In the genomic region with DNA sequence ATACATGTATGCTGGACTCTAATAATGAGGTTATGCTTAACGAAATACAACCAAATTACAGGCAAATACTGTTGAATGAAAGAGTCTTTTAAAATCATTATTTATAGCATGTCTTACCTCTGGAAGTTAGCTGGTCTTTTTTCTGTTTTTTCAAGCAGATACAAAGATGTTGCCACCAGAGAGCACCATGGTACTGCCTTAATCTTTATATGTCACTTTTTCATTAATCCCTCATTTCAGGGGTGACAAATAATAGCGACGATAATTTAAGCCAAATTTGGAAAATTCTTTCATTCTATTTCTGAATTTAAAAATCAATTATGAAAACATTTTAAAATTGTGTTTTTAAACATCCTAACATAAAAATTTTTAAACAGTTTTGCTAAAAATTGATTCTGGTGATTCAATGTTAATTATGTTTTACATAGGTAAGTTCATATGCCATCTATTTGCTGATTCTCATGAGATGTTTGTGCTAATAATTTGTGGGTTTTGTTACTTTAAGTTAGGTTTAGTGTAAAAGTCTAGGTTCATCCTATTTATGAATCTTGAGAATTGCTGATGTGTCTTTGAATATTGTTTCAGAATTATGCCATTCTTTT, we compare ENCODE assay signal across 9 cellular contexts.
DNase-seq lines count a peak whose midpoint lies in the region; ATAC-seq and TF ChIP-seq lines count a peak whose summit lies in the region.
"Had no signal": no experiment of that assay in that cellular context is flagged by ENCODE, and none has a peak within 500 bp of the region (broad histone marks: within the 10 kb centered on the region; RNA-seq: fewer than 3 reads in every experiment).

No MANE protein-coding gene starts in this region.

- no peaks in the 10 kb centered on the region for H3K36me3 Mint-ChIP-seq in nephron progenitor cell (ENCODE audit: low read depth)

- no peak overlapping the region for H3K27ac Mint-ChIP-seq in nephron progenitor cell
- H3K27ac Mint-ChIP-seq: stimulated activated naive CD8-positive, alpha-beta T cell treated with anti-CD3 and anti-CD28 coated beads, Interleukin-15, Interleukin-2, amounts not matched to agents 100 ng/mL and 50 ng/mL, for 24 hours had no signal

- no peak for ATAC-seq in GM21367 (IDR thresholded peaks at IDR 0.05; ENCODE audit: unreplicated experiment)

- H3K9me3 Mint-ChIP-seq in nephron progenitor cell: peaks cover 8% of the 10 kb centered on the region
- H3K9me3 Mint-ChIP-seq: stimulated activated naive CD8-positive, alpha-beta T cell treated with anti-CD3 and anti-CD28 coated beads, Interleukin-15, Interleukin-2, amounts not matched to agents 100 ng/mL and 50 ng/mL, for 24 hours had no signal

- peak; percentile 41 for TF ChIP-seq CTCF in nephron progenitor cell (IDR thresholded peaks at IDR 0.05)

- no peak overlapping the region for H3K4me3 Mint-ChIP-seq in nephron progenitor cell
- H3K4me3 Mint-ChIP-seq: stimulated activated naive CD8-positive, alpha-beta T cell treated with anti-CD3 and anti-CD28 coated beads, Interleukin-15, Interleukin-2, amounts not matched to agents 100 ng/mL and 50 ng/mL, for 24 hours had no signal

- peaks cover 8% of the 10 kb centered on the region for H3K4me1 Mint-ChIP-seq in nephron progenitor cell

- in situ Hi-C loops in G401 (cut with HindIII; ENCODE audit: low sequenced_read_pairs): no loop called here

- H3K27me3 Mint-ChIP-seq in nephron progenitor cell (ENCODE audit: low read depth, poor library complexity): no peaks in the 10 kb centered on the region

- peak; percentile 29 for DNase-seq in G401 (ENCODE audit: low spot score)
- DNase-seq in NCI-H1092 treated with DMSO at 0.1 percent for 48 hours (lab: John Stamatoyannopoulos, UW): peak; percentile 39
- peak; percentile 20 for DNase-seq in cerebellar cortex (ENCODE audit: low spot score)
- no peak for DNase-seq in nephron progenitor cell
- no peak for DNase-seq in epidermal melanocyte (ENCODE audit: insufficient read length, low spot score)
- no peak for DNase-seq in occipital lobe (lab: John Stamatoyannopoulos, UW)
- no peak for DNase-seq in AML-193 (lab: John Stamatoyannopoulos, UW)

Comparison
In these comparisons a context has a peak if more than half of its experiments do, and no peak if none do; other contexts are left out.
1. DNase-seq: peak in G401 (single experiment), NCI-H1092 treated with DMSO at 0.1 percent for 48 hours (single experiment) and cerebellar cortex (single experiment); none in nephron progenitor cell (single experiment), epidermal melanocyte (single experiment), occipital lobe (single experiment) and AML-193 (0 of 2).